In genomic region chr4:173477016-173477415, GRCh38 we compare ENCODE assay signal across 20 cellular contexts. TPM values are rescaled to one million over a fixed set of nuclear protein-coding genes. Genes with fewer than 3 reads are reported as not detected.
DNase-seq lines count a peak whose midpoint lies in the region.
"Had no signal": no experiment of that assay in that cellular context is flagged by ENCODE, and none has a peak within 500 bp of the region (broad histone marks: within the 10 kb centered on the region; RNA-seq: fewer than 3 reads in every experiment).

No MANE protein-coding gene starts in this region.

- DNase-seq in NCI-H2171 treated with DMSO at 0.1 percent for 48 hours (lab: John Stamatoyannopoulos, UW) (peak; percentile 31), NCI-H2171 (lab: John Stamatoyannopoulos, UW) (no peak), LHCN-M2 (ENCODE audit: low read depth) (peak; percentile 50), amniotic epithelial cell (ENCODE audit: low read depth) (peak; percentile 78), left kidney (ENCODE audit: low read depth, low spot score) (peak; percentile 24), iPS-NIHi7 (ENCODE audit: extremely low spot score) (no peak), cortex of kidney (lab: John Stamatoyannopoulos, UW) (no peak), AG08395 (ENCODE audit: low spot score) (no peak)
- DNase-seq: CD4-positive, CD25-positive, alpha-beta regulatory T cell; EL; GDM1; Karpas-422; MG63; NCI-H2029; NCI-H524; NCI-H774; SJCRH30; T-cell had no signal

RNA-seq across cellular contexts. Expression of gene HAND2, which starts 53.0 kb away (rescaled TPM):
- 0.17 and 0.71 TPM in 2 replicates for total RNA-seq in LHCN-M2 (2014; rRNA removed)
- 0.15 TPM for polyA plus RNA-seq in LHCN-M2 (2012)
- total RNA-seq: CD4-positive, CD25-positive, alpha-beta regulatory T cell; GM12878; H1; T-cell had no signal
- polyA plus RNA-seq: CD4-positive, CD25-positive, alpha-beta regulatory T cell had no signal

Comparison
In these comparisons a context has a peak if more than half of its experiments do, and no peak if none do; other contexts are left out.
1. DNase-seq: peak in NCI-H2171 treated with DMSO at 0.1 percent for 48 hours (single experiment), LHCN-M2 (single experiment), amniotic epithelial cell (single experiment) and left kidney (single experiment); none in NCI-H2171 (single experiment), iPS-NIHi7 (single experiment), cortex of kidney (single experiment) and AG08395 (single experiment).